In the genomic region with DNA sequence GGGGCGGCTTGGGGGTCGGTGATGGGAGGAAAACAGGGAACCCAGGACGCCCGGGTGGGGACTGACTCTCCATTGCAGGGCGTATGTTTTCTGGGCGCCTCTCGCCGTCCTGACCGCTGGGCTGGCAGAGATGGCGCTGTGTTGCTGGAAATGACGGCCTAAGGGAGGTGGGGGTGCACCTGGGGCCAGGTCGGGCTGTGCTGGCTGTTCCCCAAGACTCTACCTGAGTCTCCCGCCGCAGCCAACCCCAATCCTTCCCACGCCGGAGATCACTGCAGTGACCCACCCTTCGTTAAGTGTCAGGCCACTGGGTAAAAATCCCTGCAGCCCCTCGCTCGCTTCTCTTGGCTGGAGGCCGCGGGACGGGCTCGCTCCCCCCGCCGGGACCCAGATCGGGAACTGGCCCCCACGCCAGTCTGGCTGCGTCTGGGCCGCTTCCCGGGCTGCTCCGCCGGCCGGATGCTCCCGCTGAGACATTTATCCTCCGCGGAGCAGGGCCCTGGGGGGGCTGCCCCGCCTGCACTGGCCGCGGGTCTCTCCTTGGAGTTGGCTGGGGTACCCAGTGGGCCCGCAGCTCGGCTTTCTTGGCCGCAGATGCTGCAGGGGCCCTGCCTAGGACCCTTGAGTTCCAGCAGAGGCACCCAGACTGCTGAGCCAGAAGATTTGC, we compare ENCODE assay signal across 8 cellular contexts. TPM values are rescaled to one million over a fixed set of nuclear protein-coding genes. Genes with fewer than 3 reads are reported as not detected.
DNase-seq lines count a peak whose midpoint lies in the region; TF ChIP-seq lines count a peak whose summit lies in the region.

No MANE protein-coding gene starts in this region.

- H3K9me3 ChIP-seq in adipocyte (ENCODE audit: control insufficient read depth, low read length) = no peaks in the 10 kb centered on the region
- H3K9me3 ChIP-seq in tibial artery = no peaks in the 10 kb centered on the region

- peak overlapping the region; percentile 98 to 99 for H3K27ac ChIP-seq in tibial artery

- H3K9me3 Mint-ChIP-seq in mesothelial cell of epicardium = no peaks in the 10 kb centered on the region
- no peaks in the 10 kb centered on the region for H3K9me3 Mint-ChIP-seq in immature natural killer cell

- H3K27me3 Mint-ChIP-seq in mesothelial cell of epicardium (ENCODE audit: low read depth) (peaks cover 9% of the 10 kb centered on the region), immature natural killer cell (ENCODE audit: low read depth in 3 of 3) (peaks cover 2 to 20% (median 4%) of the 10 kb centered on the region in 3 donors)

- H3K27me3 ChIP-seq in adipocyte (replicated peaks; ENCODE audit: control insufficient read depth, insufficient read depth, low read length) (no peaks in the 10 kb centered on the region), tibial artery (no peaks in the 10 kb centered on the region)

- H3K36me3 ChIP-seq in adipocyte (ENCODE audit: control insufficient read depth, insufficient read depth, low read length, severe bottlenecking) = no peaks in the 10 kb centered on the region
- H3K36me3 ChIP-seq in tibial artery = no peaks in the 10 kb centered on the region

- peaks cover 54% of the 10 kb centered on the region for H3K4me1 ChIP-seq in adipocyte (ENCODE audit: control insufficient read depth, insufficient read depth, low read length)
- peaks cover 0 to 73% (median 55%) of the 10 kb centered on the region in 4 donors for H3K4me1 ChIP-seq in tibial artery

- H3K36me3 Mint-ChIP-seq in mesothelial cell of epicardium (no peaks in the 10 kb centered on the region), immature natural killer cell (no peaks in the 10 kb centered on the region)

- DNase-seq in adipocyte (ENCODE audit: low read depth) = no peak
- peak; percentile 61 for DNase-seq in fibroblast of mammary gland (ENCODE audit: low read depth)
- no peak for DNase-seq in mesothelial cell of epicardium (ENCODE audit: low spot score in 2 of 2, unreplicated experiment in 2 of 2)
- DNase-seq in tibial artery = peak; percentile 68 to 92
- no peak for DNase-seq in putamen (ENCODE audit: low spot score)
- no peak for DNase-seq in activated effector memory CD4-positive, alpha-beta T cell treated with Interleukin-2 at 50 U/mL for 16 hours
- no peak for DNase-seq in NCI-H128 (lab: John Stamatoyannopoulos, UW; ENCODE audit: unreplicated experiment)
- DNase-seq in immature natural killer cell = no peak

- peak overlapping the region; percentile 73 for H3K4me3 ChIP-seq in adipocyte (ENCODE audit: low read length)
- peak overlapping the region; percentile 12 for H3K4me3 ChIP-seq in fibroblast of mammary gland (ENCODE audit: control insufficient read depth, low read depth, low read length)
- H3K4me3 ChIP-seq in tibial artery = peak overlapping the region; percentile 48 to 58

- H3K4me3 Mint-ChIP-seq in mesothelial cell of epicardium (peak overlapping the region; percentile 41), immature natural killer cell (no peak overlapping the region)

- peak overlapping the region; percentile 88 for H3K9ac ChIP-seq in adipocyte (ENCODE audit: low read length)

- intact Hi-C loops in tibial artery (cut with DNase I; ENCODE audit: low total_unique reads) = loop anchor here (5.0 kb wide), 1 partner anchor 88 kb away; no protein-coding TSS in a partner anchor

- H3K4me1 Mint-ChIP-seq in mesothelial cell of epicardium = peaks cover 24% of the 10 kb centered on the region
- H3K4me1 Mint-ChIP-seq in immature natural killer cell = no peaks in the 10 kb centered on the region

- TF ChIP-seq CTCF in fibroblast of mammary gland (conservative IDR thresholded peaks at IDR 0.05; ENCODE audit: control insufficient read depth, insufficient read depth, low read depth, low read length) (no peak), mesothelial cell of epicardium (IDR thresholded peaks at IDR 0.05; ENCODE audit: unreplicated experiment) (no peak), tibial artery (IDR thresholded peaks at IDR 0.05) (peak; percentile 3 to 20)

- H3K27ac Mint-ChIP-seq in mesothelial cell of epicardium = peak overlapping the region; percentile 88
- H3K27ac Mint-ChIP-seq in immature natural killer cell = no peak overlapping the region

RNA-seq across cellular contexts. Expression of a gene that starts 7.8 kb away (rescaled TPM):
- total RNA-seq in mesothelial cell of epicardium = 49.8 to 52.3 TPM (median 51.6 TPM) in 3 replicates
- polyA plus RNA-seq in immature natural killer cell = 1 to 10 TPM in 1 of 3 donors, under 1 TPM in 1, not detected in 1; 0.94 to 1.1 TPM

Comparison
In these comparisons a context has a peak if more than half of its experiments do, and no peak if none do; other contexts are left out.
1. DNase-seq: peak in fibroblast of mammary gland (single experiment) and tibial artery (2 of 2); none in adipocyte (single experiment), mesothelial cell of epicardium (0 of 2), putamen (single experiment), activated effector memory CD4-positive, alpha-beta T cell treated with Interleukin-2 at 50 U/mL for 16 hours (single experiment), NCI-H128 (single experiment) and immature natural killer cell (0 of 3).
2. H3K4me3 ChIP-seq: peak in every context shown above with its lines; median percentile 73 in adipocyte; 53 in tibial artery; 12 in fibroblast of mammary gland.
3. CTCF ChIP-seq: peak in tibial artery (2 of 2); none in fibroblast of mammary gland (single experiment) and mesothelial cell of epicardium (single experiment).